ENCODE assay signal across 8 cellular contexts in the genomic region with DNA sequence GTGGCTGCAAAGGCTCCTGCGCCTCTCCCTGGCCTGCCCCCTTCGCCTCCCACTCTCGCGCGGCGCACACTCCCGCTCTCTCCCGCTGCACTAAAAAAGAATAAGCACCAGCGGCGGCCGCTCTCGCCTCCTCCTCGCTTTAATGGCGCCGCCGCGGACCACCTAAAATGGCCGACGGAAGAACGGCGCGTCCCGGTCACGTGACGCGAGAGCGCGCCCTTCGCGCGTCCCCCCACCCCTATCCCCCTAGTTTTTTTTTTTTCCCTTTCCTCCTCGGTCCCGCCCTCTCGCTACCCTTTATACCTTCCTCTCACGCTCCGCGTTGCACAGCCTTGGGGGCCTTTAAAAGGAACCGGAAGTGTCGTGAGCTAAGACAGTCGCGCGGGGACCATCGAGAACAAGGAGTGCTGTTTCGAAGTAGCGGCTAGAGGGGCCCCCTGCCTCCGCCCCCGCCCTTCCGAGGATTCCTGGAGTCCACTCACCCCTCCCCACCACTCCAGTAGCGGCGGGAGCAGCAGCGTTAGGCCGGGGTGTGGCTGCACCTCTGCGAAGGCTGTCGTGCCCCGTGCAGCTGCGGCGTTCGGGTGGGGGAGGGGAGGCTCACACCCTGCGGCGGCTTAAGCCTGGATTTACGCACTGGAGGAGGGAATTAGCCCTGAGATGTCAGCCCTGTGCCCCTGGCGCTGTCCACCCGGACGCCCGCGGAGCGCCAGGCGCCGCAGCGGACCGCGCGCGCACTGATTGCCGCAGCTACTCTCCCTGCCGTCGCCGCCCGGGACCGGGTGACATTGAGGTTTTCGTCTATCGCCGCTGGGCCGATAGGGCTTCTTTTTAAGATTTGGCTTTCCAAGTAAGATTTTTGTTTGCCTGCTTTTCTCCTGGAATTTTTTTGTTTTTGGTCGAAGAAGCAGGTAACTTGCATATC. TPM values are rescaled to one million over a fixed set of nuclear protein-coding genes. Genes with fewer than 3 reads are reported as not detected.
DNase-seq lines count a peak whose midpoint lies in the region; ATAC-seq, FAIRE-seq and TF ChIP-seq lines count a peak whose summit lies in the region.

A gene with protein sequence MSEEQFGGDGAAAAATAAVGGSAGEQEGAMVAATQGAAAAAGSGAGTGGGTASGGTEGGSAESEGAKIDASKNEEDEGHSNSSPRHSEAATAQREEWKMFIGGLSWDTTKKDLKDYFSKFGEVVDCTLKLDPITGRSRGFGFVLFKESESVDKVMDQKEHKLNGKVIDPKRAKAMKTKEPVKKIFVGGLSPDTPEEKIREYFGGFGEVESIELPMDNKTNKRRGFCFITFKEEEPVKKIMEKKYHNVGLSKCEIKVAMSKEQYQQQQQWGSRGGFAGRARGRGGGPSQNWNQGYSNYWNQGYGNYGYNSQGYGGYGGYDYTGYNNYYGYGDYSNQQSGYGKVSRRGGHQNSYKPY (minus strand): TSS at position 176 of the 925 bp plus-strand sequence. CDS start 313 bp downstream, outside the sequence.

- peak; percentile 74 to 85 for TF ChIP-seq POLR2A in HepG2 (IDR thresholded peaks at IDR 0.05; ENCODE audit: insufficient read depth in 1 of 2, low read depth in 2 of 2, low read length in 2 of 2)

- H3K4me1 ChIP-seq in HepG2 (ENCODE audit: insufficient read depth, low read length), result peaks cover 31% of the 10 kb centered on the region

- H3K27ac Mint-ChIP-seq in CD14-positive monocyte, result peak within 1 kb of the TSS; percentile 97 to 100 (median 99)

- no peaks in the 10 kb centered on the region for H3K9me3 Mint-ChIP-seq in CD14-positive monocyte

- H3K27me3 Mint-ChIP-seq in CD14-positive monocyte (ENCODE audit: low read depth in 3 of 3), result no peaks in the 10 kb centered on the region

- TF ChIP-seq CTCF in CD14-positive monocyte (IDR thresholded peaks at IDR 0.05), result no peak
- no peak; the same call in 1 of the 2 replicates for TF ChIP-seq CTCF in HepG2 (CRISPR knock-in tag; IDR thresholded peaks at IDR 0.05)

- POLR2A ChIA-PET in HepG2 (lab: Yijun Ruan, JAX), result interaction anchor here (0.6 to 1.7 kb wide), 12 partner anchors 10 to 757 kb away, joined by 3 to 52 read pairs (median 4); a partner anchor contains a TSS

- no TSS peak for BruUV-seq in HepG2 (replicated peaks; lab: Mats Ljungman, UMichigan)

- TF ChIP-seq RAD21 in HepG2 (CRISPR knock-in tag; IDR thresholded peaks at IDR 0.05), result peak; percentile 73

- H3K27ac ChIP-seq in HepG2 (ENCODE audit: extremely low read length, insufficient read depth, low read length), result peak within 1 kb of the TSS; percentile 99

- under 1% methylated on average over 48 of the region's 85 CpGs for WGBS in HepG2 (ENCODE audit: low lambda C conversion rate)

- peak within 1 kb of the TSS; percentile 89 to 100 (median 98) for H3K4me3 ChIP-seq in HepG2 (replicated peaks in 1 of 3; ENCODE audit: insufficient read depth in 1 of 3, low read depth in 2 of 3, low read length in 3 of 3)

- H3K36me3 Mint-ChIP-seq in CD14-positive monocyte, result peaks cover 14 to 24% of the 10 kb centered on the region in 2 donors

- ATAC-seq in GM19397 (IDR thresholded peaks at IDR 0.05; ENCODE audit: unreplicated experiment) (peak; percentile 94), HG03571 (IDR thresholded peaks at IDR 0.05; ENCODE audit: unreplicated experiment) (peak; percentile 95), HepG2 (peak; percentile 93)

- peak; percentile 95 for FAIRE-seq in HepG2 (lab: Jason Lieb, UNC)

- intact Hi-C loops in CD14-positive monocyte (cut with micrococcal nuclease) (loop anchor here (2.0 to 10.0 kb wide), 3 partner anchors 55 to 969 kb away; a partner anchor contains a TSS), HepG2 (cut with micrococcal nuclease; ENCODE audit: unreplicated experiment) (loop anchor here (1.0 kb wide), 1 partner anchor 55 kb away; no protein-coding TSS in a partner anchor)

- H3K9me3 ChIP-seq in HepG2 (ENCODE audit: low read length), result no peaks in the 10 kb centered on the region

- peak; percentile 44 to 87; a peak in 3 of 4 replicates for TF ChIP-seq EP300 in HepG2 (IDR thresholded peaks at IDR 0.05; ENCODE audit: low read depth in 2 of 2, low read length in 2 of 2)
- peak; percentile 72 for TF ChIP-seq EP300 in HepG2 (CRISPR knock-in tag; IDR thresholded peaks at IDR 0.05; ENCODE audit: borderline replicate concordance)

- peak within 1 kb of the TSS; percentile 98 for H3K9ac ChIP-seq in HepG2 (ENCODE audit: insufficient read depth, low read depth, low read length)

- peaks cover 60% of the 10 kb centered on the region for H3K79me2 ChIP-seq in HepG2 (ENCODE audit: insufficient read depth, low read length)

- in situ Hi-C loops in HepG2 (cut with HindIII; ENCODE audit: extremely low pct_ligation_motif_present, low pct_unique_long_range_greater_than_20kb), result no loop called here

- peak within 1 kb of the TSS; percentile 97 to 98 for H3K4me3 Mint-ChIP-seq in CD14-positive monocyte

- peaks cover 39% of the 10 kb centered on the region for H4K20me1 ChIP-seq in HepG2 (ENCODE audit: insufficient read depth, low read length)

- CTCF ChIA-PET in HepG2 (lab: Yijun Ruan, JAX; ENCODE audit: low intra/inter-chr PET ratio, low total read pairs), result no interaction called here

- H3K27me3 ChIP-seq in HepG2 (ENCODE audit: control insufficient read depth in 1 of 2, insufficient read depth in 2 of 2, low read length in 2 of 2), result peaks cover 0 to 3% of the 10 kb centered on the region in 2 experiments; a peak in 1 of 5 replicates

- H3K4me1 Mint-ChIP-seq in CD14-positive monocyte, result peaks cover 49% of the 10 kb centered on the region

- H3K4me2 ChIP-seq in HepG2 (ENCODE audit: low read depth, low read length), result peak within 1 kb of the TSS; percentile 87

- H2AFZ ChIP-seq in HepG2 (ENCODE audit: low read length), result peak within 1 kb of the TSS; percentile 54

- peaks cover 0 to 9% of the 10 kb centered on the region in 2 experiments; a peak in 3 of 5 replicates for H3K36me3 ChIP-seq in HepG2 (replicated peaks in 1 of 2; ENCODE audit: control insufficient read depth in 1 of 2, insufficient read depth in 2 of 2, low read length in 2 of 2)

- peak; percentile 95 for DNase-seq in CD14-positive monocyte (ENCODE audit: low spot score)
- peak; percentile 99 for DNase-seq in NCI-H82 (lab: John Stamatoyannopoulos, UW)
- DNase-seq in activated CD4-positive, alpha-beta T cell treated with anti-CD3 and anti-CD28 coated beads, Interleukin-2, amount 50 U/mL, for 48 hours, result peak; percentile 93 to 95
- DNase-seq in dermis microvascular lymphatic vessel endothelial cell (ENCODE audit: low read depth in 2 of 2), result peak; percentile 94 to 99
- peak; percentile 99 for DNase-seq in HepG2 (ENCODE audit: low spot score)
- DNase-seq in stimulated activated CD4-positive, alpha-beta T cell treated with anti-CD3 and anti-CD28 coated beads, Interleukin-4, amount 100 ng/mL, for 1 hour, result peak; percentile 88

TF ChIP-seq in HepG2, 621 proteins besides CTCF, POLR2A, EP300 and RAD21 (continues in another document):
- TF ChIP-seq U2AF2 (IDR thresholded peaks at IDR 0.05; ENCODE audit: low read depth, low read length) (0 out of 2 replicates have a peak, but pooled peaks have one; percentile 84), ZFP36L2 (CRISPR knock-in tag; IDR thresholded peaks at IDR 0.05) (no peak), ZNF33A (CRISPR knock-in tag; IDR thresholded peaks at IDR 0.05; ENCODE audit: borderline replicate concordance) (0 out of 2 replicates have a peak, but pooled peaks have one; percentile 0)
- TF ChIP-seq, protein P1, sequence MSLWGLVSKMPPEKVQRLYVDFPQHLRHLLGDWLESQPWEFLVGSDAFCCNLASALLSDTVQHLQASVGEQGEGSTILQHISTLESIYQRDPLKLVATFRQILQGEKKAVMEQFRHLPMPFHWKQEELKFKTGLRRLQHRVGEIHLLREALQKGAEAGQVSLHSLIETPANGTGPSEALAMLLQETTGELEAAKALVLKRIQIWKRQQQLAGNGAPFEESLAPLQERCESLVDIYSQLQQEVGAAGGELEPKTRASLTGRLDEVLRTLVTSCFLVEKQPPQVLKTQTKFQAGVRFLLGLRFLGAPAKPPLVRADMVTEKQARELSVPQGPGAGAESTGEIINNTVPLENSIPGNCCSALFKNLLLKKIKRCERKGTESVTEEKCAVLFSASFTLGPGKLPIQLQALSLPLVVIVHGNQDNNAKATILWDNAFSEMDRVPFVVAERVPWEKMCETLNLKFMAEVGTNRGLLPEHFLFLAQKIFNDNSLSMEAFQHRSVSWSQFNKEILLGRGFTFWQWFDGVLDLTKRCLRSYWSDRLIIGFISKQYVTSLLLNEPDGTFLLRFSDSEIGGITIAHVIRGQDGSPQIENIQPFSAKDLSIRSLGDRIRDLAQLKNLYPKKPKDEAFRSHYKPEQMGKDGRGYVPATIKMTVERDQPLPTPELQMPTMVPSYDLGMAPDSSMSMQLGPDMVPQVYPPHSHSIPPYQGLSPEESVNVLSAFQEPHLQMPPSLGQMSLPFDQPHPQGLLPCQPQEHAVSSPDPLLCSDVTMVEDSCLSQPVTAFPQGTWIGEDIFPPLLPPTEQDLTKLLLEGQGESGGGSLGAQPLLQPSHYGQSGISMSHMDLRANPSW (CRISPR knock-in tag; IDR thresholded peaks at IDR 0.05; ENCODE audit: borderline replicate concordance), result peak; percentile 83; the same call in 1 of the 2 replicates

RNA-seq across cellular contexts. Expression of the gene that starts here (rescaled TPM):
- 100 to 1,000 TPM in 1 of 2 donors, 10 to 100 TPM in 1; 97.6 to 149 TPM for polyA plus RNA-seq in CD14-positive monocyte
- total RNA-seq in dermis microvascular lymphatic vessel endothelial cell, result 24.9 and 26.8 TPM in 2 replicates
- 64.0 and 156 TPM in 2 replicates for total RNA-seq in HepG2 (2016; rRNA removed; fragmentation: Illumina TruSeq; extraction: Trizol)
- 12.3 and 15.1 TPM in 2 replicates for total RNA-seq in HepG2 (2016; cell fraction: cytosol; rRNA removed; fragmentation: Illumina TruSeq; extraction: Trizol; ENCODE audit: low read depth)
- 61.5 and 145 TPM in 2 replicates for total RNA-seq in HepG2 (2016; cell fraction: insoluble cytoplasmic fraction; rRNA removed; fragmentation: Illumina TruSeq; extraction: Trizol)
- 46.1 and 47.0 TPM in 2 replicates for total RNA-seq in HepG2 (2016; cell fraction: membrane; rRNA removed; fragmentation: Illumina TruSeq; extraction: Trizol)
- total RNA-seq in HepG2 (2016; cell fraction: nucleus; rRNA removed; fragmentation: Illumina TruSeq; extraction: Trizol), result 110 and 134 TPM in 2 replicates
- polyA plus RNA-seq in HepG2 (2011; rRNA removed), result 54.1 and 69.7 TPM in 2 replicates
- polyA plus RNA-seq in HepG2 (2011; cell fraction: cytosol; rRNA removed), result 21.8 and 23.3 TPM in 2 replicates
- polyA plus RNA-seq in HepG2 (2011; cell fraction: nucleus; rRNA removed), result 176 and 244 TPM in 2 replicates
- polyA plus RNA-seq in HepG2 (2012), result 157 and 239 TPM in 2 replicates
- polyA plus RNA-seq in HepG2 (2016; cell fraction: cytosol; fragmentation: Illumina TruSeq; extraction: Trizol; ENCODE audit: low read depth), result 53.9 and 55.1 TPM in 2 replicates
- 522 and 595 TPM in 2 replicates for polyA plus RNA-seq in HepG2 (2016; cell fraction: insoluble cytoplasmic fraction; fragmentation: Illumina TruSeq; extraction: Trizol; ENCODE audit: low read depth)
- polyA plus RNA-seq in HepG2 (2016; cell fraction: membrane; fragmentation: Illumina TruSeq; extraction: Trizol; ENCODE audit: low read depth), result 102 and 109 TPM in 2 replicates
- 411 and 423 TPM in 2 replicates for polyA plus RNA-seq in HepG2 (2016; cell fraction: nucleus; fragmentation: Illumina TruSeq; extraction: Trizol; ENCODE audit: insufficient read depth, low read depth)
- 13.6 and 19.8 TPM in 2 replicates for polyA minus RNA-seq in HepG2 (2011; rRNA and poly(A)+ RNA removed; ENCODE audit: low replicate concordance)
- 28.6 and 36.3 TPM in 2 replicates for polyA minus RNA-seq in HepG2 (2011; cell fraction: cytosol; rRNA and poly(A)+ RNA removed)
- polyA minus RNA-seq in HepG2 (2011; cell fraction: nucleus; rRNA and poly(A)+ RNA removed), result 93.0 and 117 TPM in 2 replicates

Comparison
In these comparisons a context has a peak if more than half of its experiments do, and no peak if none do; other contexts are left out.
1. Peak in every context shown above with its lines: DNase-seq, ATAC-seq, H3K4me3 ChIP-seq and H3K27ac ChIP-seq.